ENCODE assay signal across 10 cellular contexts in genomic region chr5:16866795-16867584, GRCh38.
DNase-seq lines count a peak whose midpoint lies in the region; ATAC-seq, FAIRE-seq and TF ChIP-seq lines count a peak whose summit lies in the region.
"Had no signal": no experiment of that assay in that cellular context is flagged by ENCODE, and none has a peak within 500 bp of the region (broad histone marks: within the 10 kb centered on the region; RNA-seq: fewer than 3 reads in every experiment).

No MANE protein-coding gene starts in this region.

- no peaks in the 10 kb centered on the region for H3K9me2 ChIP-seq in SK-N-SH

- peak; percentile 49 to 66 for DNase-seq in cardiac muscle cell (ENCODE audit: low read depth in 1 of 2, low spot score in 1 of 2)
- no peak for DNase-seq in left ventricle myocardium inferior
- DNase-seq in SK-N-SH: peak; percentile 51
- DNase-seq in kidney: peak; percentile 77
- DNase-seq in vagina (ENCODE audit: extremely low spot score in 2 of 2): no peak
- no peak for DNase-seq in amniotic stem cell (lab: John Stamatoyannopoulos, UW)
- DNase-seq: stimulated activated CD4-positive, alpha-beta T cell treated with anti-CD3 and anti-CD28 coated beads, Interleukin-1b, Interleukin-23, amount 100 ng/mL, for 48 hours had no signal

- H3K27me3 ChIP-seq in cardiac muscle cell: no peaks in the 10 kb centered on the region
- H3K27me3 ChIP-seq in left ventricle myocardium inferior (ENCODE audit: low read depth): no peaks in the 10 kb centered on the region
- H3K27me3 ChIP-seq in SK-N-SH (ENCODE audit: insufficient read depth): no peaks in the 10 kb centered on the region
- H3K27me3 ChIP-seq in vagina: no peaks in the 10 kb centered on the region
- H3K27me3 ChIP-seq: upper lobe of left lung had no signal

- H3K9ac ChIP-seq in SK-N-SH: no peak overlapping the region
- H3K9ac ChIP-seq in kidney (ENCODE audit: low read length in 2 of 2): no peak overlapping the region

- H3K36me3 ChIP-seq in cardiac muscle cell (no peaks in the 10 kb centered on the region), left ventricle myocardium inferior (no peaks in the 10 kb centered on the region), SK-N-SH (replicated peaks in 1 of 2; ENCODE audit: control insufficient read depth in 1 of 2, insufficient read depth in 2 of 2, low read length in 1 of 2) (peaks cover 0 to 9% of the 10 kb centered on the region in 2 experiments), kidney (ENCODE audit: control insufficient read depth in 1 of 2, insufficient read depth in 2 of 2, low read length in 2 of 2) (no peaks in the 10 kb centered on the region), vagina (no peaks in the 10 kb centered on the region)
- H3K36me3 ChIP-seq: upper lobe of left lung had no signal

- peaks cover 19% of the 10 kb centered on the region for H3K4me1 ChIP-seq in cardiac muscle cell (ENCODE audit: low read depth)
- H3K4me1 ChIP-seq in left ventricle myocardium inferior: peaks cover 10% of the 10 kb centered on the region
- H3K4me1 ChIP-seq in SK-N-SH (ENCODE audit: control insufficient read depth in 1 of 2, insufficient read depth in 2 of 2, low read depth in 1 of 2, low read length in 1 of 2): peaks cover 20 to 22% of the 10 kb centered on the region in 2 experiments; a peak in 3 of 4 replicates
- H3K4me1 ChIP-seq in kidney (ENCODE audit: control insufficient read depth in 1 of 2, insufficient read depth in 1 of 2, low read depth in 1 of 2, low read length in 2 of 2): peaks cover 15 to 26% of the 10 kb centered on the region in 2 donors
- peaks cover 34% of the 10 kb centered on the region for H3K4me1 ChIP-seq in vagina

- H4K20me1 ChIP-seq in SK-N-SH (ENCODE audit: insufficient read depth): peaks cover 94% of the 10 kb centered on the region

- intact Hi-C loops in left ventricle myocardium inferior (cut with micrococcal nuclease) (no loop called here), kidney (cut with DNase I) (no loop called here), vagina (cut with DNase I) (no loop called here)

- H3K27ac ChIP-seq in cardiac muscle cell (peak overlapping the region; percentile 66), left ventricle myocardium inferior (replicated peaks) (no peak overlapping the region), SK-N-SH (ENCODE audit: low read depth in 2 of 2, low read length in 1 of 2) (peak overlapping the region; percentile 51 to 77; a peak in 2 of 4 replicates), kidney (ENCODE audit: low read depth in 2 of 2, low read length in 2 of 2) (peak overlapping the region in 1 of 2 donors; percentile 20), vagina (peak overlapping the region; percentile 4)

- H3K79me2 ChIP-seq in SK-N-SH (ENCODE audit: insufficient read depth): peaks cover 100% of the 10 kb centered on the region

- no peak for FAIRE-seq in kidney (lab: Jason Lieb, UNC)

- CTCF ChIA-PET in SK-N-SH (lab: Yijun Ruan, JAX): interaction anchor here (0.7 to 1.1 kb wide), 5 partner anchors 9 to 323 kb away, joined by 3 to 4 read pairs (median 3); no protein-coding TSS in a partner anchor

- TF ChIP-seq POLR2A in vagina (IDR thresholded peaks at IDR 0.05): no peak

- no peak for ATAC-seq in GM21717 (IDR thresholded peaks at IDR 0.05; ENCODE audit: unreplicated experiment)
- ATAC-seq in HG03342 (IDR thresholded peaks at IDR 0.05; ENCODE audit: unreplicated experiment): no peak

- POLR2A ChIA-PET in SK-N-SH (lab: Yijun Ruan, JAX): no interaction called here

- no peak for TF ChIP-seq CTCF in cardiac muscle cell (IDR thresholded peaks at IDR 0.05; ENCODE audit: low read depth, low read length)
- TF ChIP-seq CTCF in left ventricle myocardium inferior (IDR thresholded peaks at IDR 0.05; ENCODE audit: borderline replicate concordance): no peak
- no peak for TF ChIP-seq CTCF in SK-N-SH (IDR thresholded peaks at IDR 0.05)
- TF ChIP-seq CTCF in kidney (IDR thresholded peaks at IDR 0.05; ENCODE audit: borderline replicate concordance, extremely low read depth, insufficient read depth): no peak
- TF ChIP-seq CTCF in vagina (IDR thresholded peaks at IDR 0.05): no peak

- peaks cover 17% of the 10 kb centered on the region for H3F3A ChIP-seq in SK-N-SH (replicated peaks; ENCODE audit: insufficient read depth)

- no peak overlapping the region for H2AFZ ChIP-seq in SK-N-SH (ENCODE audit: low read depth)

- peak overlapping the region; percentile 61 for H3K4me2 ChIP-seq in SK-N-SH

- H3K4me3 ChIP-seq in cardiac muscle cell (no peak overlapping the region), left ventricle myocardium inferior (no peak overlapping the region), SK-N-SH (ENCODE audit: low read depth in 2 of 2, low read length in 1 of 2) (peak overlapping the region in 1 of 2 experiments; percentile 24; a peak in 1 of 4 replicates), kidney (ENCODE audit: low read length in 2 of 2) (no peak overlapping the region), vagina (no peak overlapping the region)
- H3K4me3 ChIP-seq: upper lobe of left lung had no signal

- no peak for TF ChIP-seq EP300 in SK-N-SH (IDR thresholded peaks at IDR 0.05; ENCODE audit: borderline replicate concordance in 1 of 2, low read depth in 1 of 2, low read length in 1 of 2)

- 60% methylated on average over 17 of the region's 17 CpGs for WGBS in SK-N-SH (ENCODE audit: low lambda C conversion rate)

- H3K9me3 ChIP-seq in cardiac muscle cell (ENCODE audit: low read depth): no peaks in the 10 kb centered on the region
- no peaks in the 10 kb centered on the region for H3K9me3 ChIP-seq in left ventricle myocardium inferior (replicated peaks)
- H3K9me3 ChIP-seq in SK-N-SH: no peaks in the 10 kb centered on the region
- no peaks in the 10 kb centered on the region for H3K9me3 ChIP-seq in kidney (ENCODE audit: control insufficient read depth in 1 of 2, low read length in 2 of 2)
- H3K9me3 ChIP-seq in vagina: no peaks in the 10 kb centered on the region
- H3K9me3 ChIP-seq: upper lobe of left lung had no signal

- TF ChIP-seq RAD21 in SK-N-SH (IDR thresholded peaks at IDR 0.05; ENCODE audit: low read length): no peak

TF ChIP-seq in SK-N-SH, 30 proteins besides CTCF, POLR2A, EP300 and RAD21:
- TF ChIP-seq PBX3 (IDR thresholded peaks at IDR 0.05) (no peak), ZBTB33 (IDR thresholded peaks at IDR 0.05; ENCODE audit: borderline replicate concordance, low read depth) (no peak), TEAD4 (IDR thresholded peaks at IDR 0.05; ENCODE audit: borderline replicate concordance, insufficient read depth) (peak; percentile 32; the same call in 1 of the 2 replicates), NFIC (IDR thresholded peaks at IDR 0.05; ENCODE audit: borderline replicate concordance) (peak; percentile 27; the same call in 1 of the 2 replicates), USF1 (IDR thresholded peaks at IDR 0.05; ENCODE audit: borderline replicate concordance, low read depth) (no peak), TCF12 (IDR thresholded peaks at IDR 0.05) (peak; percentile 24; the same call in 1 of the 2 replicates), FOSL2 (IDR thresholded peaks at IDR 0.05; ENCODE audit: borderline replicate concordance, low read depth) (no peak)

Comparison
In these comparisons a context has a peak if more than half of its experiments do, and no peak if none do; other contexts are left out.
1. DNase-seq: peak in cardiac muscle cell (2 of 2), SK-N-SH (single experiment) and kidney (single experiment); none in left ventricle myocardium inferior (single experiment), vagina (0 of 2) and amniotic stem cell (single experiment).